In genomic region chr5:160436017-160436416, GRCh38 we compare ENCODE assay signal across 27 cellular contexts.
"Had no signal": no experiment of that assay in that cellular context is flagged by ENCODE, and none has a peak within 500 bp of the region (broad histone marks: within the 10 kb centered on the region; RNA-seq: fewer than 3 reads in every experiment).

No MANE protein-coding gene starts in this region.

- H3K27ac Mint-ChIP-seq: naive thymus-derived CD8-positive, alpha-beta T cell; nephron progenitor cell had no signal

- H3K27ac ChIP-seq: dorsolateral prefrontal cortex, gastrocnemius medialis, heart left ventricle, hepatocyte, prostate gland, right atrium auricular region, thoracic aorta, tibial nerve, upper lobe of left lung had no signal

- H3K36me3 Mint-ChIP-seq: naive thymus-derived CD8-positive, alpha-beta T cell had no signal

- H3K9me3 Mint-ChIP-seq: naive thymus-derived CD8-positive, alpha-beta T cell; nephron progenitor cell had no signal

- H3K4me3 Mint-ChIP-seq: naive thymus-derived CD8-positive, alpha-beta T cell; nephron progenitor cell had no signal

- H3K36me3 ChIP-seq: gastrocnemius medialis, heart left ventricle, prostate gland, right atrium auricular region, thoracic aorta, tibial nerve, upper lobe of left lung had no signal

- H3K4me2 ChIP-seq: hepatocyte, smooth muscle cell had no signal

- H3K4me1 ChIP-seq: prostate gland had no signal

- H3K4me3 ChIP-seq: dorsolateral prefrontal cortex, gastrocnemius medialis, heart left ventricle, hepatocyte, lung, prostate gland, right atrium auricular region, smooth muscle cell, thoracic aorta, tibial nerve, upper lobe of left lung had no signal

- ATAC-seq: esophagus mucosa; gastrocnemius medialis; heart left ventricle; left lobe of liver; naive thymus-derived CD8-positive, alpha-beta T cell; sciatic nerve had no signal

- DNase-seq: cortex of kidney; dorsolateral prefrontal cortex; effector CD4-positive, alpha-beta T cell; foreskin fibroblast; gastrocnemius medialis; heart left ventricle; kidney; mesendoderm; midbrain; naive thymus-derived CD8-positive, alpha-beta T cell; nephron progenitor cell; nucleus accumbens; stimulated activated CD4-positive, alpha-beta T cell treated with anti-CD3 and anti-CD28 coated beads, Interleukin-12 subunit alpha, Interleukin-12 subunit beta, amount 100 ng/mL, for 4 hours; stimulated activated CD4-positive, alpha-beta T cell treated with anti-CD3 and anti-CD28 coated beads, Interleukin-1b, Interleukin-23, amount 100 ng/mL, for 48 hours; stimulated activated CD4-positive, alpha-beta T cell treated with anti-CD3 and anti-CD28 coated beads, Interleukin-4, amount 100 ng/mL, for 1 hour; stimulated activated naive CD4-positive, alpha-beta T cell treated with Interleukin-2 at 50 U/mL for 16 hours; upper lobe of left lung had no signal

- H2AFZ ChIP-seq: hepatocyte had no signal

- H3K9me3 ChIP-seq: gastrocnemius medialis, heart left ventricle, prostate gland, right atrium auricular region, thoracic aorta, tibial nerve, upper lobe of left lung had no signal

- H3K79me2 ChIP-seq: hepatocyte had no signal
